Comparison of ENCODE assay signal across 1 cellular context in the genomic region with DNA sequence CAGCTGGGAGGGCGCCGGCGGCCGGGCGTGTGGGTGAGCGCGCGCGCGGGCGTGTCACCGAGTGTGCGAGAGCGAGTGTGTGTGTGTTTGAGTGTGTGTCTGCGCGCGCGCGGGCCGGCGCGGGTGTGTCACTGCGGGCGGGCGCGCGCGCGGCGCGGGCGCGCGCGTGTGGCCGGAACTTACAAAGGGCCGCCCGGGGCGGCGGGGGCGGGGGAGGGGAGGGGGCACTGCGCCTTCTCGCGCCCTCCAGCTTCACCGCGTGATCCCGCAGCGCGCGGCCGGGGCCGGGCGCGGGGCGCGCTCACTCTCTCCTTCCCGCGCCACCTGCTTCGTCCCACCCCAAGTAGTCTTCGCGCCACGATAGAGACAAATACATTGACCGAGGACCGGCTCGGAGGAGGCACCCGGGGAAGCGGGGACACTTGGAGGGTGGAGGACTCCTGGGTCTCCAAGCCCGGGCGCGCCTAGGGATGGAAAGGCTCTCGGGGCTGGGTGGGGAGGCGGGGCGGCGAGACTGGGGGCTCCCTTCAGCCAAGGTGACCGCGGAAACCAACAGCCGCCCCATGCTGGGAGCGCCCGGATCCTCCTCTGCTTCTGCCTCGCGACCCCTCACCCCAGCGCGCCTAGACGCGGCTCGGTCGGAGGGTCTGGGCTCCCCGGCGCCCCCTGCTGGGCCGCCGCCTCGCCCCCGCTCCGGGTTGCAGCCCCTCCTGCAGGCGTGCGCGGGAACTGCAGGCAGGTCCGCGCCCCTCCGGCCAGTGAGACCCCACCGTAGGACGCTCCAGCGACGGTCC.
TF ChIP-seq lines count a peak whose summit lies in the region.

A gene with protein sequence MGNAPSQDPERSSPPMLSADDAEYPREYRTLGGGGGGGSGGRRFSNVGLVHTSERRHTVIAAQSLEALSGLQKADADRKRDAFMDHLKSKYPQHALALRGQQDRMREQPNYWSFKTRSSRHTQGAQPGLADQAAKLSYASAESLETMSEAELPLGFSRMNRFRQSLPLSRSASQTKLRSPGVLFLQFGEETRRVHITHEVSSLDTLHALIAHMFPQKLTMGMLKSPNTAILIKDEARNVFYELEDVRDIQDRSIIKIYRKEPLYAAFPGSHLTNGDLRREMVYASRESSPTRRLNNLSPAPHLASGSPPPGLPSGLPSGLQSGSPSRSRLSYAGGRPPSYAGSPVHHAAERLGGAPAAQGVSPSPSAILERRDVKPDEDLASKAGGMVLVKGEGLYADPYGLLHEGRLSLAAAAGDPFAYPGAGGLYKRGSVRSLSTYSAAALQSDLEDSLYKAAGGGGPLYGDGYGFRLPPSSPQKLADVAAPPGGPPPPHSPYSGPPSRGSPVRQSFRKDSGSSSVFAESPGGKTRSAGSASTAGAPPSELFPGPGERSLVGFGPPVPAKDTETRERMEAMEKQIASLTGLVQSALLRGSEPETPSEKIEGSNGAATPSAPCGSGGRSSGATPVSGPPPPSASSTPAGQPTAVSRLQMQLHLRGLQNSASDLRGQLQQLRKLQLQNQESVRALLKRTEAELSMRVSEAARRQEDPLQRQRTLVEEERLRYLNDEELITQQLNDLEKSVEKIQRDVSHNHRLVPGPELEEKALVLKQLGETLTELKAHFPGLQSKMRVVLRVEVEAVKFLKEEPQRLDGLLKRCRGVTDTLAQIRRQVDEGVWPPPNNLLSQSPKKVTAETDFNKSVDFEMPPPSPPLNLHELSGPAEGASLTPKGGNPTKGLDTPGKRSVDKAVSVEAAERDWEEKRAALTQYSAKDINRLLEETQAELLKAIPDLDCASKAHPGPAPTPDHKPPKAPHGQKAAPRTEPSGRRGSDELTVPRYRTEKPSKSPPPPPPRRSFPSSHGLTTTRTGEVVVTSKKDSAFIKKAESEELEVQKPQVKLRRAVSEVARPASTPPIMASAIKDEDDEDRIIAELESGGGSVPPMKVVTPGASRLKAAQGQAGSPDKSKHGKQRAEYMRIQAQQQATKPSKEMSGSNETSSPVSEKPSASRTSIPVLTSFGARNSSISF (minus strand): TSS at position 101 of the 794 bp plus-strand sequence. CDS start 247 bp downstream, outside the sequence.

TF ChIP-seq in HepG2, 621 proteins besides CTCF, POLR2A, EP300 and RAD21 (continued from another document and continues in another):
- TF ChIP-seq SOX13 (IDR thresholded peaks at IDR 0.05): no peak
- TF ChIP-seq SOX13 (CRISPR knock-in tag; conservative IDR thresholded peaks at IDR 0.05 in 1 of 2, IDR thresholded peaks at IDR 0.05 in 1 of 2): peak in 1 of 2 experiments; percentile 26; a peak in 1 of 4 replicates
- peak; percentile 12; the same call in 1 of the 2 replicates for TF ChIP-seq ZNF552 (CRISPR knock-in tag; IDR thresholded peaks at IDR 0.05; ENCODE audit: borderline replicate concordance)
- 0 out of 2 replicates have a peak, but pooled peaks have one; percentile 72 for TF ChIP-seq ZNF619 (CRISPR knock-in tag; IDR thresholded peaks at IDR 0.05)
- TF ChIP-seq ZNF660 (CRISPR knock-in tag; IDR thresholded peaks at IDR 0.05; ENCODE audit: borderline replicate concordance, low read depth): no peak
- no peak for TF ChIP-seq ZNF383 (CRISPR knock-in tag; IDR thresholded peaks at IDR 0.05; ENCODE audit: borderline replicate concordance)
- TF ChIP-seq ZNF616 (CRISPR knock-in tag; IDR thresholded peaks at IDR 0.05; ENCODE audit: low read depth): no peak
- TF ChIP-seq NR3C1 (CRISPR knock-in tag; IDR thresholded peaks at IDR 0.05): no peak
- TF ChIP-seq, protein P1, sequence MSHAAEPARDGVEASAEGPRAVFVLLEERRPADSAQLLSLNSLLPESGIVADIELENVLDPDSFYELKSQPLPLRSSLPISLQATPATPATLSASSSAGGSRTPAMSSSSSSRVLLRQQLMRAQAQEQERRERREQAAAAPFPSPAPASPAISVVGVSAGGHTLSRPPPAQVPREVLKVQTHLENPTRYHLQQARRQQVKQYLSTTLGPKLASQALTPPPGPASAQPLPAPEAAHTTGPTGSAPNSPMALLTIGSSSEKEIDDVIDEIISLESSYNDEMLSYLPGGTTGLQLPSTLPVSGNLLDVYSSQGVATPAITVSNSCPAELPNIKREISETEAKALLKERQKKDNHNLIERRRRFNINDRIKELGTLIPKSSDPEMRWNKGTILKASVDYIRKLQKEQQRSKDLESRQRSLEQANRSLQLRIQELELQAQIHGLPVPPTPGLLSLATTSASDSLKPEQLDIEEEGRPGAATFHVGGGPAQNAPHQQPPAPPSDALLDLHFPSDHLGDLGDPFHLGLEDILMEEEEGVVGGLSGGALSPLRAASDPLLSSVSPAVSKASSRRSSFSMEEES (CRISPR knock-in tag; IDR thresholded peaks at IDR 0.05): peak; percentile 70; the same call in 1 of the 2 replicates
- peak; percentile 83 for TF ChIP-seq HOXA3 (CRISPR knock-in tag; IDR thresholded peaks at IDR 0.05)
- peak; percentile 43; the same call in 1 of the 2 replicates for TF ChIP-seq RXRB (CRISPR knock-in tag; IDR thresholded peaks at IDR 0.05; ENCODE audit: borderline replicate concordance)
- TF ChIP-seq KDM5B (CRISPR knock-in tag; IDR thresholded peaks at IDR 0.05; ENCODE audit: borderline replicate concordance): peak; percentile 80
- peak; percentile 70 for TF ChIP-seq MXD3 (CRISPR knock-in tag; IDR thresholded peaks at IDR 0.05)
- TF ChIP-seq ZBTB20 (CRISPR knock-in tag; IDR thresholded peaks at IDR 0.05; ENCODE audit: borderline replicate concordance, low read depth): no peak
- no peak for TF ChIP-seq TCF7L2 (IDR thresholded peaks at IDR 0.05; ENCODE audit: low read depth, low read length)
- no peak for TF ChIP-seq ZNF792 (CRISPR knock-in tag; IDR thresholded peaks at IDR 0.05)
- TF ChIP-seq, protein P2, sequence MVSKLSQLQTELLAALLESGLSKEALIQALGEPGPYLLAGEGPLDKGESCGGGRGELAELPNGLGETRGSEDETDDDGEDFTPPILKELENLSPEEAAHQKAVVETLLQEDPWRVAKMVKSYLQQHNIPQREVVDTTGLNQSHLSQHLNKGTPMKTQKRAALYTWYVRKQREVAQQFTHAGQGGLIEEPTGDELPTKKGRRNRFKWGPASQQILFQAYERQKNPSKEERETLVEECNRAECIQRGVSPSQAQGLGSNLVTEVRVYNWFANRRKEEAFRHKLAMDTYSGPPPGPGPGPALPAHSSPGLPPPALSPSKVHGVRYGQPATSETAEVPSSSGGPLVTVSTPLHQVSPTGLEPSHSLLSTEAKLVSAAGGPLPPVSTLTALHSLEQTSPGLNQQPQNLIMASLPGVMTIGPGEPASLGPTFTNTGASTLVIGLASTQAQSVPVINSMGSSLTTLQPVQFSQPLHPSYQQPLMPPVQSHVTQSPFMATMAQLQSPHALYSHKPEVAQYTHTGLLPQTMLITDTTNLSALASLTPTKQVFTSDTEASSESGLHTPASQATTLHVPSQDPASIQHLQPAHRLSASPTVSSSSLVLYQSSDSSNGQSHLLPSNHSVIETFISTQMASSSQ (IDR thresholded peaks at IDR 0.05; ENCODE audit: low read depth): no peak
- TF ChIP-seq, protein P2 (CRISPR knock-in tag; IDR thresholded peaks at IDR 0.05; ENCODE audit: borderline replicate concordance): peak; percentile 51; the same call in 1 of the 2 replicates
- no peak for TF ChIP-seq THYN1 (CRISPR knock-in tag; IDR thresholded peaks at IDR 0.05; ENCODE audit: borderline replicate concordance, low read depth)
- TF ChIP-seq ISL2 (CRISPR knock-in tag; IDR thresholded peaks at IDR 0.05): peak; percentile 74
- TF ChIP-seq, protein P3, sequence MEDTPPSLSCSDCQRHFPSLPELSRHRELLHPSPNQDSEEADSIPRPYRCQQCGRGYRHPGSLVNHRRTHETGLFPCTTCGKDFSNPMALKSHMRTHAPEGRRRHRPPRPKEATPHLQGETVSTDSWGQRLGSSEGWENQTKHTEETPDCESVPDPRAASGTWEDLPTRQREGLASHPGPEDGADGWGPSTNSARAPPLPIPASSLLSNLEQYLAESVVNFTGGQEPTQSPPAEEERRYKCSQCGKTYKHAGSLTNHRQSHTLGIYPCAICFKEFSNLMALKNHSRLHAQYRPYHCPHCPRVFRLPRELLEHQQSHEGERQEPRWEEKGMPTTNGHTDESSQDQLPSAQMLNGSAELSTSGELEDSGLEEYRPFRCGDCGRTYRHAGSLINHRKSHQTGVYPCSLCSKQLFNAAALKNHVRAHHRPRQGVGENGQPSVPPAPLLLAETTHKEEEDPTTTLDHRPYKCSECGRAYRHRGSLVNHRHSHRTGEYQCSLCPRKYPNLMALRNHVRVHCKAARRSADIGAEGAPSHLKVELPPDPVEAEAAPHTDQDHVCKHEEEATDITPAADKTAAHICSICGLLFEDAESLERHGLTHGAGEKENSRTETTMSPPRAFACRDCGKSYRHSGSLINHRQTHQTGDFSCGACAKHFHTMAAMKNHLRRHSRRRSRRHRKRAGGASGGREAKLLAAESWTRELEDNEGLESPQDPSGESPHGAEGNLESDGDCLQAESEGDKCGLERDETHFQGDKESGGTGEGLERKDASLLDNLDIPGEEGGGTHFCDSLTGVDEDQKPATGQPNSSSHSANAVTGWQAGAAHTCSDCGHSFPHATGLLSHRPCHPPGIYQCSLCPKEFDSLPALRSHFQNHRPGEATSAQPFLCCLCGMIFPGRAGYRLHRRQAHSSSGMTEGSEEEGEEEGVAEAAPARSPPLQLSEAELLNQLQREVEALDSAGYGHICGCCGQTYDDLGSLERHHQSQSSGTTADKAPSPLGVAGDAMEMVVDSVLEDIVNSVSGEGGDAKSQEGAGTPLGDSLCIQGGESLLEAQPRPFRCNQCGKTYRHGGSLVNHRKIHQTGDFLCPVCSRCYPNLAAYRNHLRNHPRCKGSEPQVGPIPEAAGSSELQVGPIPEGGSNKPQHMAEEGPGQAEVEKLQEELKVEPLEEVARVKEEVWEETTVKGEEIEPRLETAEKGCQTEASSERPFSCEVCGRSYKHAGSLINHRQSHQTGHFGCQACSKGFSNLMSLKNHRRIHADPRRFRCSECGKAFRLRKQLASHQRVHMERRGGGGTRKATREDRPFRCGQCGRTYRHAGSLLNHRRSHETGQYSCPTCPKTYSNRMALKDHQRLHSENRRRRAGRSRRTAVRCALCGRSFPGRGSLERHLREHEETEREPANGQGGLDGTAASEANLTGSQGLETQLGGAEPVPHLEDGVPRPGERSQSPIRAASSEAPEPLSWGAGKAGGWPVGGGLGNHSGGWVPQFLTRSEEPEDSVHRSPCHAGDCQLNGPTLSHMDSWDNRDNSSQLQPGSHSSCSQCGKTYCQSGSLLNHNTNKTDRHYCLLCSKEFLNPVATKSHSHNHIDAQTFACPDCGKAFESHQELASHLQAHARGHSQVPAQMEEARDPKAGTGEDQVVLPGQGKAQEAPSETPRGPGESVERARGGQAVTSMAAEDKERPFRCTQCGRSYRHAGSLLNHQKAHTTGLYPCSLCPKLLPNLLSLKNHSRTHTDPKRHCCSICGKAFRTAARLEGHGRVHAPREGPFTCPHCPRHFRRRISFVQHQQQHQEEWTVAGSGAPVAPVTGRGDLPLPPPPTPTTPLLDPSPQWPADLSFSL (CRISPR knock-in tag; IDR thresholded peaks at IDR 0.05): no peak
- peak; percentile 74 for TF ChIP-seq AHR (CRISPR knock-in tag; IDR thresholded peaks at IDR 0.05)
- peak; percentile 92; the same call in 1 of the 2 replicates for TF ChIP-seq ZNF788 (CRISPR knock-in tag; IDR thresholded peaks at IDR 0.05; ENCODE audit: borderline replicate concordance)
- 0 out of 2 replicates have a peak, but pooled peaks have one; percentile 6 for TF ChIP-seq ZFY (CRISPR knock-in tag; IDR thresholded peaks at IDR 0.05)
- TF ChIP-seq GABPB1 (CRISPR knock-in tag; IDR thresholded peaks at IDR 0.05): peak; percentile 84
- TF ChIP-seq, protein P4, sequence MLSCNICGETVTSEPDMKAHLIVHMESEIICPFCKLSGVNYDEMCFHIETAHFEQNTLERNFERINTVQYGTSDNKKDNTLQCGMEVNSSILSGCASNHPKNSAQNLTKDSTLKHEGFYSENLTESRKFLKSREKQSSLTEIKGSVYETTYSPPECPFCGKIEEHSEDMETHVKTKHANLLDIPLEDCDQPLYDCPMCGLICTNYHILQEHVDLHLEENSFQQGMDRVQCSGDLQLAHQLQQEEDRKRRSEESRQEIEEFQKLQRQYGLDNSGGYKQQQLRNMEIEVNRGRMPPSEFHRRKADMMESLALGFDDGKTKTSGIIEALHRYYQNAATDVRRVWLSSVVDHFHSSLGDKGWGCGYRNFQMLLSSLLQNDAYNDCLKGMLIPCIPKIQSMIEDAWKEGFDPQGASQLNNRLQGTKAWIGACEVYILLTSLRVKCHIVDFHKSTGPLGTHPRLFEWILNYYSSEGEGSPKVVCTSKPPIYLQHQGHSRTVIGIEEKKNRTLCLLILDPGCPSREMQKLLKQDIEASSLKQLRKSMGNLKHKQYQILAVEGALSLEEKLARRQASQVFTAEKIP (CRISPR knock-in tag; IDR thresholded peaks at IDR 0.05; ENCODE audit: borderline replicate concordance): no peak
- TF ChIP-seq CEBPZ (IDR thresholded peaks at IDR 0.05; ENCODE audit: low read length): no peak
